Comparison of ENCODE assay signal across 1 cellular context in genomic region chr10:33155720-33156638, GRCh38.
TF ChIP-seq lines count a peak whose summit lies in the region.

No MANE protein-coding gene starts in this region.

TF ChIP-seq in HepG2, 621 proteins besides CTCF, POLR2A, EP300 and RAD21 (continued from another document and continues in another):
- TF ChIP-seq ZNF609 (CRISPR knock-in tag; IDR thresholded peaks at IDR 0.05; ENCODE audit: borderline replicate concordance) (peak; percentile 100), FOSL1 (CRISPR knock-in tag; IDR thresholded peaks at IDR 0.05; ENCODE audit: borderline replicate concordance) (peak; percentile 92; the same call in 1 of the 2 replicates), KMT2B (CRISPR knock-in tag; IDR thresholded peaks at IDR 0.05) (no peak; the same call in 1 of the 2 replicates), CBX1 (IDR thresholded peaks at IDR 0.05; ENCODE audit: low read depth) (no peak), NBN (conservative IDR thresholded peaks at IDR 0.05) (no peak), CEBPZ (IDR thresholded peaks at IDR 0.05; ENCODE audit: low read length) (no peak), ZBTB21 (CRISPR knock-in tag; IDR thresholded peaks at IDR 0.05) (no peak), SMAD3 (CRISPR knock-in tag; IDR thresholded peaks at IDR 0.05) (peak; percentile 99), ZNF292 (CRISPR knock-in tag; IDR thresholded peaks at IDR 0.05; ENCODE audit: borderline replicate concordance, low read depth) (no peak), MAX (IDR thresholded peaks at IDR 0.05) (peak; percentile 51; the same call in 1 of the 2 replicates), KLF16 (CRISPR knock-in tag; IDR thresholded peaks at IDR 0.05) (peak in 1 of 2 experiments; percentile 96; a peak in 2 of 4 replicates), BATF2 (CRISPR knock-in tag; IDR thresholded peaks at IDR 0.05) (no peak), HNRNPL (IDR thresholded peaks at IDR 0.05; ENCODE audit: low read depth, low read length) (no peak), MBNL3 (CRISPR knock-in tag; conservative IDR thresholded peaks at IDR 0.05) (no peak), ZSCAN5A (CRISPR knock-in tag; IDR thresholded peaks at IDR 0.05; ENCODE audit: borderline replicate concordance) (no peak; the same call in 1 of the 2 replicates), AGO1 (IDR thresholded peaks at IDR 0.05; ENCODE audit: low read depth, low read length, poor library complexity, severe bottlenecking) (no peak), SP4 (CRISPR knock-in tag; IDR thresholded peaks at IDR 0.05) (no peak; the same call in 1 of the 2 replicates), SRY (CRISPR knock-in tag; IDR thresholded peaks at IDR 0.05) (no peak), ZNF770 (CRISPR knock-in tag; IDR thresholded peaks at IDR 0.05) (peak; percentile 66; the same call in 1 of the 2 replicates), ZNF776 (CRISPR knock-in tag; IDR thresholded peaks at IDR 0.05) (no peak), BCLAF1 (IDR thresholded peaks at IDR 0.05) (no peak), TEF (CRISPR knock-in tag; IDR thresholded peaks at IDR 0.05) (no peak), ZNF775 (CRISPR knock-in tag; IDR thresholded peaks at IDR 0.05; ENCODE audit: borderline replicate concordance) (no peak), ZNF709 (CRISPR knock-in tag; IDR thresholded peaks at IDR 0.05) (no peak), PRMT3 (CRISPR knock-in tag; IDR thresholded peaks at IDR 0.05; ENCODE audit: borderline replicate concordance, low read depth) (no peak), ZSCAN30 (CRISPR knock-in tag; IDR thresholded peaks at IDR 0.05) (no peak), ZNF512B (CRISPR knock-in tag; IDR thresholded peaks at IDR 0.05; ENCODE audit: borderline replicate concordance) (no peak), ZNF329 (CRISPR knock-in tag; IDR thresholded peaks at IDR 0.05; ENCODE audit: low read depth) (no peak), SMYD3 (CRISPR knock-in tag; IDR thresholded peaks at IDR 0.05) (peak; percentile 93), ZBTB2 (CRISPR knock-in tag; IDR thresholded peaks at IDR 0.05; ENCODE audit: low read depth) (no peak), TFAP4 (IDR thresholded peaks at IDR 0.05; ENCODE audit: borderline replicate concordance, low read depth) (peak; percentile 55; the same call in 1 of the 2 replicates)
